In genomic region chr5:77850536-77851228, GRCh38 we compare ENCODE assay signal across 9 cellular contexts.
A peak's percentile ranks its signal among the peaks of the same experiment; 100 is the strongest.
DNase-seq lines count a peak whose midpoint lies in the region; ATAC-seq and TF ChIP-seq lines count a peak whose summit lies in the region.
"Had no signal": no experiment of that assay in that cellular context is flagged by ENCODE, and none has a peak within 500 bp of the region (broad histone marks: within the 10 kb centered on the region; RNA-seq: fewer than 3 reads in every experiment).

No MANE protein-coding gene starts in this region.

- DNase-seq in activated naive CD4-positive, alpha-beta T cell treated with anti-CD3 and anti-CD28 coated beads for 36 hours = no peak
- no peak for DNase-seq in activated naive CD4-positive, alpha-beta T cell treated with Interleukin-2 at 50 U/mL for 16 hours
- DNase-seq in coronary artery (ENCODE audit: low spot score) (no peak), transverse colon (no peak), GM20000 (ENCODE audit: low spot score) (no peak), posterior vena cava (ENCODE audit: low spot score) (no peak)
- DNase-seq: NCI-H1694 had no signal

- H3K9me3 ChIP-seq in mucosa of stomach (ENCODE audit: control insufficient read depth, low read length) (no peaks in the 10 kb centered on the region), transverse colon (no peaks in the 10 kb centered on the region)

- H3K9me3 Mint-ChIP-seq in activated naive CD4-positive, alpha-beta T cell treated with anti-CD3 and anti-CD28 coated beads for 36 hours = no peaks in the 10 kb centered on the region

- H3K27ac ChIP-seq in coronary artery = peak overlapping the region in 1 of 2 donors; percentile 31
- peak overlapping the region in 2 of 4 donors; percentile 8 to 34 for H3K27ac ChIP-seq in transverse colon

- H3K36me3 Mint-ChIP-seq in activated naive CD4-positive, alpha-beta T cell treated with anti-CD3 and anti-CD28 coated beads for 36 hours (ENCODE audit: low read depth) = no peaks in the 10 kb centered on the region

- peaks cover 17% of the 10 kb centered on the region for H3K4me1 Mint-ChIP-seq in activated naive CD4-positive, alpha-beta T cell treated with anti-CD3 and anti-CD28 coated beads for 36 hours (ENCODE audit: low read depth)

- ATAC-seq in HG03439 (IDR thresholded peaks at IDR 0.05; ENCODE audit: unreplicated experiment) = no peak

- peak overlapping the region; percentile 75 for H3K4me3 ChIP-seq in coronary artery
- no peak overlapping the region for H3K4me3 ChIP-seq in mucosa of stomach (ENCODE audit: low read length)
- H3K4me3 ChIP-seq in transverse colon = peak overlapping the region; percentile 36 to 55 (median 46)

- no peak overlapping the region for H3K27ac Mint-ChIP-seq in activated naive CD4-positive, alpha-beta T cell treated with anti-CD3 and anti-CD28 coated beads for 36 hours

- H3K27me3 ChIP-seq in mucosa of stomach (ENCODE audit: control insufficient read depth, insufficient read depth, low read length) (peaks cover 67% of the 10 kb centered on the region), transverse colon (peaks cover 59% of the 10 kb centered on the region)

- intact Hi-C loops in activated naive CD4-positive, alpha-beta T cell treated with anti-CD3 and anti-CD28 coated beads for 36 hours (cut with micrococcal nuclease) = loop anchor here (5.0 to 10.0 kb wide), 2 partner anchors 203 to 444 kb away; partner anchors contain the start of gene AP3B1
- intact Hi-C loops in transverse colon (cut with DNase I; ENCODE audit: low total_unique reads) = no loop called here
- intact Hi-C loops in posterior vena cava (cut with DNase I) = no loop called here

- 84 to 85% methylated on average over 5 to 37 of the region's 37 CpGs for WGBS in transverse colon (ENCODE audit: low coverage in 1 of 2), 2 donors

- peaks cover 12% of the 10 kb centered on the region for H3K4me1 ChIP-seq in mucosa of stomach (ENCODE audit: control insufficient read depth, insufficient read depth, low read length)
- peaks cover 0 to 16% (median 9%) of the 10 kb centered on the region in 4 donors for H3K4me1 ChIP-seq in transverse colon

- H3K27me3 Mint-ChIP-seq in activated naive CD4-positive, alpha-beta T cell treated with anti-CD3 and anti-CD28 coated beads for 36 hours (ENCODE audit: low read depth) = peaks cover 45% of the 10 kb centered on the region

- H3K36me3 ChIP-seq in mucosa of stomach (ENCODE audit: control insufficient read depth, insufficient read depth, low read length) = no peaks in the 10 kb centered on the region
- no peaks in the 10 kb centered on the region for H3K36me3 ChIP-seq in transverse colon

- no peak for TF ChIP-seq EP300 in transverse colon (IDR thresholded peaks at IDR 0.05; ENCODE audit: low read depth)

- H3K9ac ChIP-seq in mucosa of stomach (ENCODE audit: low read length) = peak overlapping the region; percentile 39

- no peak for TF ChIP-seq POLR2A in transverse colon (IDR thresholded peaks at IDR 0.05)

- in situ Hi-C loops in transverse colon (cut with MboI; ENCODE audit: low pct_ligation_motif_present in 1 of 4, low pct_unique_long_range_greater_than_20kb in 1 of 4, low sequenced_read_pairs in 3 of 4) = no loop called here

- peak overlapping the region; percentile 75 for H3K4me3 Mint-ChIP-seq in activated naive CD4-positive, alpha-beta T cell treated with anti-CD3 and anti-CD28 coated beads for 36 hours

- CTCF ChIA-PET in activated naive CD4-positive, alpha-beta T cell treated with anti-CD3 and anti-CD28 coated beads for 36 hours (lab: Charles Lee) = no interaction called here

- TF ChIP-seq CTCF in coronary artery (IDR thresholded peaks at IDR 0.05) (no peak), transverse colon (IDR thresholded peaks at IDR 0.05) (no peak), GM20000 (IDR thresholded peaks at IDR 0.05; ENCODE audit: extremely low read depth, missing control alignments) (no peak)
